ENCODE assay signal across 20 cellular contexts in the genomic region with DNA sequence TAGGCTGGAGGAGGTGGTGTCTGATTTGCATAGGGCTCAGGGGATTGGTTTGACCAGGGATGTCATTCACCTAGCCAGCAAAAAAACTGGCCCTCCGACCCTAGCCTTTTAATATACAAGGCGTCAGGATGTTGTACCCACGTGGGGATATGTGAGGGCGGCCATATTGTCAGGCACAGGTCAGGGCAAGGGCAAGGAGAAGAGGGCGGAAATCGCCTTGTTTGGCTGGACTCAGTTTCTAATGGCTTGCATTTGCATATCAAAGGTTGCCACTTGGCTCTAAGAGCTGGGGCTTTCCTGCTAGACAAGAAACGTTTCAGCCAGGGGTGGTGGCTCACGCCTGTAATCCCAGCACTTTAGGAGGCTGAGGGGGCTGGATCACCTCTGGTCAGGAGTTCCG.
"Had no signal": no experiment of that assay in that cellular context is flagged by ENCODE, and none has a peak within 500 bp of the region (broad histone marks: within the 10 kb centered on the region; RNA-seq: fewer than 3 reads in every experiment).

No MANE protein-coding gene starts in this region.

- H3K4me1 ChIP-seq: lower lobe of right lung, pancreas, right lobe of liver, tibial nerve, upper lobe of right lung, uterus had no signal

- H3K4me3 ChIP-seq: lower lobe of right lung, pancreas, right lobe of liver, thoracic aorta, tibial nerve, upper lobe of right lung, uterus had no signal

- DNase-seq: cortex of kidney; effector memory CD8-positive, alpha-beta T cell; hypothalamus; left ventricle myocardium superior; lower lobe of right lung; naive B cell; pancreas; right lobe of liver; small intestine; stimulated activated CD4-positive, alpha-beta T cell treated with anti-CD3 and anti-CD28 coated beads, Interleukin-15, amount 100 ng/mL, for 24 hours; stimulated activated CD4-positive, alpha-beta T cell treated with anti-CD3 and anti-CD28 coated beads, Interleukin-2, amount 100 ng/mL, for 48 hours; stimulated activated naive B cell treated with anti-CD40 and anti-IgM and Interleukin-4, amounts not matched to agents 10 μg/mL and 1 μg/mL and 100 μg/mL, for 72 hours; upper lobe of right lung; uterus had no signal

- H3K9me3 ChIP-seq: lower lobe of right lung, neutrophil, pancreas, right lobe of liver, thoracic aorta, upper lobe of right lung, uterus had no signal

- H3K27ac ChIP-seq: lower lobe of right lung, neutrophil, pancreas, right lobe of liver, thoracic aorta, tibial nerve, upper lobe of right lung, uterus had no signal

- H3K36me3 ChIP-seq: lower lobe of right lung, neutrophil, pancreas, right lobe of liver, thoracic aorta, tibial nerve, upper lobe of right lung, uterus had no signal

- FAIRE-seq: frontal cortex, keratinocyte, pancreas, small intestine had no signal

- ATAC-seq: effector memory CD8-positive, alpha-beta T cell; left ventricle myocardium superior; lower lobe of right lung; natural killer cell treated with Interleukin-12 subunit alpha and Interleukin-12 subunit beta and Interleukin-15 and Interleukin-18, amount 100 ng/mL, for 72 hours; pancreas; right lobe of liver; stimulated activated naive B cell treated with anti-CD40 and anti-IgM and Interleukin-4, amounts not matched to agents 10 μg/mL and 1 μg/mL and 100 μg/mL, for 72 hours; upper lobe of right lung had no signal

- H3K27me3 ChIP-seq: neutrophil, pancreas, right lobe of liver, tibial nerve, upper lobe of right lung, uterus had no signal
